Comparison of ENCODE assay signal across 20 cellular contexts in genomic region chr1:226894826-226895225, GRCh38.
"Had no signal": no experiment of that assay in that cellular context is flagged by ENCODE, and none has a peak within 500 bp of the region (broad histone marks: within the 10 kb centered on the region; RNA-seq: fewer than 3 reads in every experiment).

No MANE protein-coding gene starts in this region.

- H3K4me3 ChIP-seq: SJSA1, SK-N-MC had no signal

- H3K27me3 ChIP-seq: SJSA1 had no signal

- H3K27ac ChIP-seq: SJSA1, SK-N-MC had no signal

- DNase-seq: Karpas-422, KG1, MM.1S, NCI-H1092 treated with DMSO at 0.1 percent for 48 hours, NCI-H146, NCI-H1694 treated with DMSO at 0.1 percent for 48 hours, NCI-H1930, NCI-H2081, NCI-H2171, NCI-H226, NCI-H446, NCI-H510A, NCI-H524 treated with DMSO at 0.1 percent for 48 hours, NCI-H69, NCI-H774, Right ventricle myocardium superior, RPMI8226, SIG-M5 had no signal

- H3K9me3 ChIP-seq: SJSA1 had no signal

- H3K4me1 ChIP-seq: SJSA1 had no signal
